Comparison of ENCODE assay signal across 1 cellular context in the genomic region with DNA sequence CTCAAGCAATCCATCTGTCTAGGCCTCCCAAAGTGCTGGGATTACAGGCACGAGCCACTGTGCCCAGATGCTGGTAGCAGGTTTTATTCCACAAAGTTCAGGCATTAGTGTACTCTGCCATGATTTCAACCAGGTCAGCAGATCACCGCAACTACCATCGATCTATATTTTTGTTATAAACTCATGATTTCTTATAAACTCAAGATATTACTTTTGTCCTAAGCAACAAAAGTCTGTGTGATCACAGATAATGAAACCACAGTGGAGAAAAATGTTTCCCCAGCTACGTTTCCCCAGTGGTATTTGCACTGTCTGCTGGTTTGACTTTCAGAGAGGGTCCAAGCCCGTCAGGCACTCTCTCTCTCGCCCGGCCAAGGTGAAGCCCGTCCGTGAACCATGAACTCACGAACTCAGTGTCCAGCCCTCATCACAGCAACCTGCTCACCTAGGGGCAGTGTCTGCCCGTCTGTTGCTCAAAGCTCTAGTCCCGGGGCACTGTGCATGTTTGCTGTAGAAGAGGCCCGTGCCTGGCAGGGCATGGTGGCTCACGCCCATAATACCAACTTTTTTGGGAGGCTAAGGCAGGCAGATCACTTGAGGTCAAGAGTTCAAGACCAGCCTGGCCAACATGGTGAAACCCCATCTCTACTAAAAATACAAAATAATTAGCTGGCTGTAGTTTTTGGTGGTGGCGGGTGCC.
A peak's percentile ranks its signal among the peaks of the same experiment; 100 is the strongest.
TF ChIP-seq lines count a peak whose summit lies in the region.

No MANE protein-coding gene starts in this region.

TF ChIP-seq in HepG2, 621 proteins besides CTCF, POLR2A, EP300 and RAD21 (continued from another document and continues in another):
- TF ChIP-seq PHF8 (CRISPR knock-in tag; IDR thresholded peaks at IDR 0.05): peak; percentile 22; the same call in 1 of the 2 replicates
- TF ChIP-seq, protein P1, sequence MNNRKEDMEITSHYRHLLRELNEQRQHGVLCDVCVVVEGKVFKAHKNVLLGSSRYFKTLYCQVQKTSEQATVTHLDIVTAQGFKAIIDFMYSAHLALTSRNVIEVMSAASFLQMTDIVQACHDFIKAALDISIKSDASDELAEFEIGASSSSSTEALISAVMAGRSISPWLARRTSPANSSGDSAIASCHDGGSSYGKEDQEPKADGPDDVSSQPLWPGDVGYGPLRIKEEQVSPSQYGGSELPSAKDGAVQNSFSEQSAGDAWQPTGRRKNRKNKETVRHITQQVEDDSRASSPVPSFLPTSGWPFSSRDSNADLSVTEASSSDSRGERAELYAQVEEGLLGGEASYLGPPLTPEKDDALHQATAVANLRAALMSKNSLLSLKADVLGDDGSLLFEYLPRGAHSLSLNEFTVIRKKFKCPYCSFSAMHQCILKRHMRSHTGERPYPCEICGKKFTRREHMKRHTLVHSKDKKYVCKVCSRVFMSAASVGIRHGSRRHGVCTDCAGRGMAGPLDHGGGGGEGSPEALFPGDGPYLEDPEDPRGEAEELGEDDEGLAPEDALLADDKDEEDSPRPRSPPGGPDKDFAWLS (CRISPR knock-in tag; IDR thresholded peaks at IDR 0.05; ENCODE audit: borderline replicate concordance): no peak
- peak; percentile 91; the same call in 1 of the 2 replicates for TF ChIP-seq TARDBP (CRISPR knock-in tag; IDR thresholded peaks at IDR 0.05)
- no peak for TF ChIP-seq ZNF780A (CRISPR knock-in tag; IDR thresholded peaks at IDR 0.05)
- no peak for TF ChIP-seq ZFP62 (CRISPR knock-in tag; IDR thresholded peaks at IDR 0.05)
- TF ChIP-seq, protein P2, sequence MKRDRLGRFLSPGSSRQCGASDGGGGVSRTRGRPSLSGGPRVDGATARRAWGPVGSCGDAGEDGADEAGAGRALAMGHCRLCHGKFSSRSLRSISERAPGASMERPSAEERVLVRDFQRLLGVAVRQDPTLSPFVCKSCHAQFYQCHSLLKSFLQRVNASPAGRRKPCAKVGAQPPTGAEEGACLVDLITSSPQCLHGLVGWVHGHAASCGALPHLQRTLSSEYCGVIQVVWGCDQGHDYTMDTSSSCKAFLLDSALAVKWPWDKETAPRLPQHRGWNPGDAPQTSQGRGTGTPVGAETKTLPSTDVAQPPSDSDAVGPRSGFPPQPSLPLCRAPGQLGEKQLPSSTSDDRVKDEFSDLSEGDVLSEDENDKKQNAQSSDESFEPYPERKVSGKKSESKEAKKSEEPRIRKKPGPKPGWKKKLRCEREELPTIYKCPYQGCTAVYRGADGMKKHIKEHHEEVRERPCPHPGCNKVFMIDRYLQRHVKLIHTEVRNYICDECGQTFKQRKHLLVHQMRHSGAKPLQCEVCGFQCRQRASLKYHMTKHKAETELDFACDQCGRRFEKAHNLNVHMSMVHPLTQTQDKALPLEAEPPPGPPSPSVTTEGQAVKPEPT (CRISPR knock-in tag; IDR thresholded peaks at IDR 0.05; ENCODE audit: low read depth): peak; percentile 65
- TF ChIP-seq ZFYVE20 (CRISPR knock-in tag; IDR thresholded peaks at IDR 0.05; ENCODE audit: borderline replicate concordance, low read depth): peak; percentile 27; the same call in 1 of the 2 replicates
- no peak for TF ChIP-seq GLI4 (CRISPR knock-in tag; IDR thresholded peaks at IDR 0.05; ENCODE audit: borderline replicate concordance)
- TF ChIP-seq ZMAT3 (CRISPR knock-in tag; conservative IDR thresholded peaks at IDR 0.05): no peak
- TF ChIP-seq, protein P3, sequence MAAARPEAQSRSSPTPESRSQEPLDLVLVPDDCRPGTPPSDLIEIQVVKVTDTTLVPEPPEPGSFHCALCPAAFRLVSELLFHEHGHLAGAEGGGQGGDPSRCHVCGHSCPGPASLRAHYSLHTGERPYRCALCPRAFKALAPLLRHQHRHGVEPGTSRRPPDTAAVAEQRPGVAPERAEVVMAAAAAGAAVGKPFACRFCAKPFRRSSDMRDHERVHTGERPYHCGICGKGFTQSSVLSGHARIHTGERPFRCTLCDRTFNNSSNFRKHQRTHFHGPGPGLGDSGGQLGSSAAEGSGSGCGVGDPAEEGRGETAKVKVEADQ (CRISPR knock-in tag; IDR thresholded peaks at IDR 0.05; ENCODE audit: borderline replicate concordance): peak; percentile 85
- TF ChIP-seq, protein P4, sequence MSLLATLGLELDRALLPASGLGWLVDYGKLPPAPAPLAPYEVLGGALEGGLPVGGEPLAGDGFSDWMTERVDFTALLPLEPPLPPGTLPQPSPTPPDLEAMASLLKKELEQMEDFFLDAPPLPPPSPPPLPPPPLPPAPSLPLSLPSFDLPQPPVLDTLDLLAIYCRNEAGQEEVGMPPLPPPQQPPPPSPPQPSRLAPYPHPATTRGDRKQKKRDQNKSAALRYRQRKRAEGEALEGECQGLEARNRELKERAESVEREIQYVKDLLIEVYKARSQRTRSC (CRISPR knock-in tag; IDR thresholded peaks at IDR 0.05; ENCODE audit: low read depth): no peak
- TF ChIP-seq ZNF674 (CRISPR knock-in tag; IDR thresholded peaks at IDR 0.05; ENCODE audit: low read depth): no peak
- TF ChIP-seq IKZF1 (IDR thresholded peaks at IDR 0.05): no peak
- 0 out of 2 replicates have a peak, but pooled peaks have one; percentile 32 for TF ChIP-seq ZBTB26 (CRISPR knock-in tag; IDR thresholded peaks at IDR 0.05; ENCODE audit: borderline replicate concordance)
- TF ChIP-seq HMGA1 (CRISPR knock-in tag; conservative IDR thresholded peaks at IDR 0.05): no peak
- TF ChIP-seq SNAPC2 (CRISPR knock-in tag; IDR thresholded peaks at IDR 0.05): no peak
- TF ChIP-seq BATF2 (CRISPR knock-in tag; IDR thresholded peaks at IDR 0.05): no peak
- no peak for TF ChIP-seq SRY (CRISPR knock-in tag; IDR thresholded peaks at IDR 0.05)
- no peak for TF ChIP-seq GMEB2 (CRISPR knock-in tag; IDR thresholded peaks at IDR 0.05; ENCODE audit: low read depth)
- TF ChIP-seq, protein P5, sequence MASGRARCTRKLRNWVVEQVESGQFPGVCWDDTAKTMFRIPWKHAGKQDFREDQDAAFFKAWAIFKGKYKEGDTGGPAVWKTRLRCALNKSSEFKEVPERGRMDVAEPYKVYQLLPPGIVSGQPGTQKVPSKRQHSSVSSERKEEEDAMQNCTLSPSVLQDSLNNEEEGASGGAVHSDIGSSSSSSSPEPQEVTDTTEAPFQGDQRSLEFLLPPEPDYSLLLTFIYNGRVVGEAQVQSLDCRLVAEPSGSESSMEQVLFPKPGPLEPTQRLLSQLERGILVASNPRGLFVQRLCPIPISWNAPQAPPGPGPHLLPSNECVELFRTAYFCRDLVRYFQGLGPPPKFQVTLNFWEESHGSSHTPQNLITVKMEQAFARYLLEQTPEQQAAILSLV (CRISPR knock-in tag; IDR thresholded peaks at IDR 0.05; ENCODE audit: borderline replicate concordance): peak; percentile 41; the same call in 1 of the 2 replicates
- TF ChIP-seq AGO2 (optimal IDR thresholded peaks at IDR 0.05; ENCODE audit: low read depth, low read length): no peak
- TF ChIP-seq, protein P6, sequence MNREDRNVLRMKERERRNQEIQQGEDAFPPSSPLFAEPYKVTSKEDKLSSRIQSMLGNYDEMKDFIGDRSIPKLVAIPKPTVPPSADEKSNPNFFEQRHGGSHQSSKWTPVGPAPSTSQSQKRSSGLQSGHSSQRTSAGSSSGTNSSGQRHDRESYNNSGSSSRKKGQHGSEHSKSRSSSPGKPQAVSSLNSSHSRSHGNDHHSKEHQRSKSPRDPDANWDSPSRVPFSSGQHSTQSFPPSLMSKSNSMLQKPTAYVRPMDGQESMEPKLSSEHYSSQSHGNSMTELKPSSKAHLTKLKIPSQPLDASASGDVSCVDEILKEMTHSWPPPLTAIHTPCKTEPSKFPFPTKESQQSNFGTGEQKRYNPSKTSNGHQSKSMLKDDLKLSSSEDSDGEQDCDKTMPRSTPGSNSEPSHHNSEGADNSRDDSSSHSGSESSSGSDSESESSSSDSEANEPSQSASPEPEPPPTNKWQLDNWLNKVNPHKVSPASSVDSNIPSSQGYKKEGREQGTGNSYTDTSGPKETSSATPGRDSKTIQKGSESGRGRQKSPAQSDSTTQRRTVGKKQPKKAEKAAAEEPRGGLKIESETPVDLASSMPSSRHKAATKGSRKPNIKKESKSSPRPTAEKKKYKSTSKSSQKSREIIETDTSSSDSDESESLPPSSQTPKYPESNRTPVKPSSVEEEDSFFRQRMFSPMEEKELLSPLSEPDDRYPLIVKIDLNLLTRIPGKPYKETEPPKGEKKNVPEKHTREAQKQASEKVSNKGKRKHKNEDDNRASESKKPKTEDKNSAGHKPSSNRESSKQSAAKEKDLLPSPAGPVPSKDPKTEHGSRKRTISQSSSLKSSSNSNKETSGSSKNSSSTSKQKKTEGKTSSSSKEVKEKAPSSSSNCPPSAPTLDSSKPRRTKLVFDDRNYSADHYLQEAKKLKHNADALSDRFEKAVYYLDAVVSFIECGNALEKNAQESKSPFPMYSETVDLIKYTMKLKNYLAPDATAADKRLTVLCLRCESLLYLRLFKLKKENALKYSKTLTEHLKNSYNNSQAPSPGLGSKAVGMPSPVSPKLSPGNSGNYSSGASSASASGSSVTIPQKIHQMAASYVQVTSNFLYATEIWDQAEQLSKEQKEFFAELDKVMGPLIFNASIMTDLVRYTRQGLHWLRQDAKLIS (CRISPR knock-in tag; IDR thresholded peaks at IDR 0.05): no peak
- no peak for TF ChIP-seq ZNF3 (CRISPR knock-in tag; IDR thresholded peaks at IDR 0.05)
- TF ChIP-seq SPEN (CRISPR knock-in tag; IDR thresholded peaks at IDR 0.05; ENCODE audit: low read depth): peak; percentile 85; the same call in 1 of the 2 replicates
- TF ChIP-seq MBNL3 (CRISPR knock-in tag; conservative IDR thresholded peaks at IDR 0.05): no peak
- TF ChIP-seq ESRRA (CRISPR knock-in tag; IDR thresholded peaks at IDR 0.05; ENCODE audit: low read depth): peak; percentile 100
- TF ChIP-seq LCORL (IDR thresholded peaks at IDR 0.05): no peak; the same call in 1 of the 2 replicates
- peak; percentile 100 for TF ChIP-seq LCORL (CRISPR knock-in tag; IDR thresholded peaks at IDR 0.05)
- TF ChIP-seq HNRNPLL (IDR thresholded peaks at IDR 0.05; ENCODE audit: low read depth, low read length, poor library complexity, severe bottlenecking): no peak
- TF ChIP-seq, protein P7, sequence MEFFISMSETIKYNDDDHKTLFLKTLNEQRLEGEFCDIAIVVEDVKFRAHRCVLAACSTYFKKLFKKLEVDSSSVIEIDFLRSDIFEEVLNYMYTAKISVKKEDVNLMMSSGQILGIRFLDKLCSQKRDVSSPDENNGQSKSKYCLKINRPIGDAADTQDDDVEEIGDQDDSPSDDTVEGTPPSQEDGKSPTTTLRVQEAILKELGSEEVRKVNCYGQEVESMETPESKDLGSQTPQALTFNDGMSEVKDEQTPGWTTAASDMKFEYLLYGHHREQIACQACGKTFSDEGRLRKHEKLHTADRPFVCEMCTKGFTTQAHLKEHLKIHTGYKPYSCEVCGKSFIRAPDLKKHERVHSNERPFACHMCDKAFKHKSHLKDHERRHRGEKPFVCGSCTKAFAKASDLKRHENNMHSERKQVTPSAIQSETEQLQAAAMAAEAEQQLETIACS (CRISPR knock-in tag; IDR thresholded peaks at IDR 0.05): no peak
- TF ChIP-seq CREB1 (IDR thresholded peaks at IDR 0.05): no peak
- no peak for TF ChIP-seq CREB1 (CRISPR knock-in tag; IDR thresholded peaks at IDR 0.05)
- TF ChIP-seq EHMT2 (IDR thresholded peaks at IDR 0.05; ENCODE audit: borderline replicate concordance, low read depth, low read length): no peak
- no peak for TF ChIP-seq ZBTB10 (CRISPR knock-in tag; IDR thresholded peaks at IDR 0.05; ENCODE audit: borderline replicate concordance)
